Comparison of ENCODE assay signal across 11 cellular contexts in genomic region chr9:133711428-133712220, GRCh38. TPM values are rescaled to one million over a fixed set of nuclear protein-coding genes. Genes with fewer than 3 reads are reported as not detected.
DNase-seq lines count a peak whose midpoint lies in the region; ATAC-seq, FAIRE-seq and TF ChIP-seq lines count a peak whose summit lies in the region.
"Had no signal": no experiment of that assay in that cellular context is flagged by ENCODE, and none has a peak within 500 bp of the region (broad histone marks: within the 10 kb centered on the region; RNA-seq: fewer than 3 reads in every experiment).

No MANE protein-coding gene starts in this region.

- intact Hi-C loops in kidney (cut with DNase I) (no loop called here), spleen (cut with DNase I; ENCODE audit: low total_unique reads) (no loop called here)

- H3K27ac ChIP-seq in kidney (ENCODE audit: low read depth in 2 of 2, low read length in 2 of 2) = peak overlapping the region; percentile 32 to 37
- peak overlapping the region in 1 of 8 donors; percentile 30 for H3K27ac ChIP-seq in spleen
- H3K27ac ChIP-seq: 22Rv1, VCaP had no signal

- H3K27me3 ChIP-seq in bronchial epithelial cell (ENCODE audit: control insufficient read depth, insufficient read depth, low read length) = no peaks in the 10 kb centered on the region
- H3K27me3 ChIP-seq in spleen (replicated peaks in 1 of 7) = peaks cover 0 to 47% (median 0%) of the 10 kb centered on the region in 7 donors

- TF ChIP-seq POLR2A in spleen (IDR thresholded peaks at IDR 0.05) = no peak
- TF ChIP-seq POLR2A in GM18505 (IDR thresholded peaks at IDR 0.05; ENCODE audit: borderline replicate concordance, extremely low read depth, insufficient read depth, insufficient read length) = no peak

- H3K9me3 ChIP-seq in kidney (ENCODE audit: control insufficient read depth in 1 of 2, low read length in 2 of 2) (no peaks in the 10 kb centered on the region), spleen (no peaks in the 10 kb centered on the region)

- FAIRE-seq in bronchial epithelial cell (lab: Jason Lieb, UNC) = no peak
- no peak for FAIRE-seq in kidney (lab: Jason Lieb, UNC)

- TF ChIP-seq CTCF in bronchial epithelial cell (IDR thresholded peaks at IDR 0.05; ENCODE audit: insufficient read depth, low read length, severe bottlenecking) = no peak
- TF ChIP-seq CTCF in kidney (IDR thresholded peaks at IDR 0.05; ENCODE audit: borderline replicate concordance, extremely low read depth, insufficient read depth) = no peak
- TF ChIP-seq CTCF in spleen (IDR thresholded peaks at IDR 0.05 in 8 of 11, conservative IDR thresholded peaks at IDR 0.05 in 3 of 11) = no peak

- H3K36me3 ChIP-seq in bronchial epithelial cell (ENCODE audit: control insufficient read depth, insufficient read depth, low read length) = no peaks in the 10 kb centered on the region
- H3K36me3 ChIP-seq in kidney (ENCODE audit: control insufficient read depth in 1 of 2, insufficient read depth in 2 of 2, low read length in 2 of 2) = no peaks in the 10 kb centered on the region
- no peaks in the 10 kb centered on the region for H3K36me3 ChIP-seq in spleen

- no peak overlapping the region for H3K9ac ChIP-seq in kidney (ENCODE audit: low read length in 2 of 2)

- ATAC-seq in activated CD4-positive, CD25-positive, alpha-beta regulatory T cell treated with anti-CD3 and anti-CD28 coated beads, Interleukin-2, amount 50 U/mL, for 24 hours = no peak
- ATAC-seq in GM18505 (IDR thresholded peaks at IDR 0.05; ENCODE audit: unreplicated experiment) (no peak), HG02571 (IDR thresholded peaks at IDR 0.05; ENCODE audit: unreplicated experiment) (no peak)
- ATAC-seq: activated T-cell treated with anti-CD3 and anti-CD28 coated beads, Interleukin-2, amount 50 U/mL, for 72 hours had no signal

- no peak overlapping the region for H3K4me3 ChIP-seq in bronchial epithelial cell (ENCODE audit: low read depth, low read length)
- no peak overlapping the region for H3K4me3 ChIP-seq in kidney (ENCODE audit: low read length in 2 of 2)
- H3K4me3 ChIP-seq in spleen = no peak overlapping the region

- peak; percentile 18 for DNase-seq in activated CD4-positive, CD25-positive, alpha-beta regulatory T cell treated with anti-CD3 and anti-CD28 coated beads, Interleukin-2, amount 50 U/mL, for 72 hours
- peak; percentile 56 for DNase-seq in bronchial epithelial cell (ENCODE audit: low read depth)
- peak; percentile 95 for DNase-seq in kidney
- DNase-seq in spleen = peak; percentile 75
- no peak for DNase-seq in SW480 (ENCODE audit: low spot score)
- DNase-seq: activated T-cell treated with anti-CD3 and anti-CD28 coated beads, Interleukin-2, amount 50 U/mL, for 72 hours had no signal

- peaks cover 13 to 28% of the 10 kb centered on the region in 2 donors for H3K4me1 ChIP-seq in kidney (ENCODE audit: control insufficient read depth in 1 of 2, insufficient read depth in 1 of 2, low read depth in 1 of 2, low read length in 2 of 2)
- peaks cover 0 to 76% (median 10%) of the 10 kb centered on the region in 6 donors for H3K4me1 ChIP-seq in spleen

- 83 to 94% (median 85%) methylated on average over 10 to 32 of the region's 32 CpGs for WGBS in spleen, 5 donors

RNA-seq across cellular contexts. Expression of gene SARDH, which starts 26.5 kb away (rescaled TPM):
- total RNA-seq in bronchial epithelial cell (under 0.01 and 0.26 TPM in 2 replicates), kidney (4.6 TPM), spleen (1 to 10 TPM; 1.0 to 4.5 (median 3.1) TPM)
- polyA plus RNA-seq in kidney (ENCODE audit: insufficient read depth, low read depth, low replicate concordance) (12.0 TPM), spleen (1 to 10 TPM; 1.3 to 1.5 (median 1.5) TPM)
